ENCODE assay signal across 9 cellular contexts in the genomic region with DNA sequence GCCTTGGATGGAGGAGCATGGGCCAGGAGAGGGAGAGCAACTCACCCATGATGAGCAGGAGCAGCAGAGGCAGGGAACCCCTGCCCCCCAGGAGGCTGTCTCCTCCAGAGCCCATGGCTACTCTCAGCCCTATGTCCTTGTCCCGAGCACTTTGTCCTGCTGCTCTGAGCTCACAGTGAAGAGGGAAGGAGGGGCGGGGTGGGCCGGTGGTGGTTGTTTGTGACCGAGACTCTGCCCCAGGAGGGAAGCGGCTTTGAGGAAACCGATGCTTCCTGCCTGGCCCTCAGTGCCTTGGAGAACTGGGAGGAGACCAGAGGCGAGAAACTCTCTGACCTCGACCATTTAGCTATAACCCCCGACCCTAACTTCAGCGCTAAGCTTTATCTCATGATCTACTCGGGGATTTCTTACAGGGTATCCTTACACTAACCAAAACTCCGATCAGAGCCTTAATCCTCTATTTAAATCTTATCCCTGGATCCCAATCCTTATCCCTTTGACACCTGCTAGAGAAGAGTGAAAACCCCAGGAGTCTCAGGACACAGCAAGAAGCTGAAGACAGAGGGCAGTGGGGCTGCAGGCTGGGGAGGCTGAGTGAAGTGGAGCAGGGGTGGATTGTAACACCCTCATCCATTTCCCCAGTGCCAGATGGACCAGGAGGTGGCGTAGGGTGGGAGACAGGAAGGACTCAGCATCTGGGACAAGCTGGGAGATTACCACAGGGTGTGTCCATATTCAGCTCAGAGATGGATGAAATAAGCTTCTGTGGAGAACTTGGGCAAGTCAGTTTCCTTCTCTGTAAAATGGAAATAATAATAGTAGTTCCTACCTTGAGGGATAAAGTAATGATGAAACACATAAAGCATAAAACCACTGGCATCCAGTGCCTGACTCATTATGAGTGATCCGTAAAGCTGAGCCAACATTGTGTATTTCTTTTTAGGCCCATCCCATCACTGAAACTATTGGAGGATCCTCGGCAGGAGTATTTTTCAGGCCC. TPM values are rescaled to one million over a fixed set of nuclear protein-coding genes. Genes with fewer than 3 reads are reported as not detected.
DNase-seq lines count a peak whose midpoint lies in the region; ATAC-seq and TF ChIP-seq lines count a peak whose summit lies in the region.
"Had no signal": no experiment of that assay in that cellular context is flagged by ENCODE, and none has a peak within 500 bp of the region (broad histone marks: within the 10 kb centered on the region; RNA-seq: fewer than 3 reads in every experiment).

Gene ROBO4 (minus strand): TSS at position 185 of the 1,000 bp plus-strand sequence. CDS start 70 bp downstream, at position 115.

- H3K27ac ChIP-seq in GM23248 (peak within 1 kb of the TSS; percentile 87), ascending aorta (peak within 1 kb of the TSS; percentile 54 to 55), skin epidermis (peak within 1 kb of the TSS in 20 of 21 experiments; percentile 38 to 85 (median 68))

- in situ Hi-C loops in GM23248 (cut with MboI) = no loop called here

- no peaks in the 10 kb centered on the region for H3K27me3 ChIP-seq in GM23248 (replicated peaks; ENCODE audit: insufficient read depth)
- no peaks in the 10 kb centered on the region for H3K27me3 ChIP-seq in ascending aorta

- ATAC-seq in left ventricle myocardium superior = peak; percentile 66
- ATAC-seq in HG03175 (IDR thresholded peaks at IDR 0.05; ENCODE audit: unreplicated experiment) = no peak

- no peaks in the 10 kb centered on the region; the same call in 1 of the 2 replicates for H3K9me2 ChIP-seq in GM23248 (ENCODE audit: insufficient read depth)

- intact Hi-C loops in ascending aorta (cut with DNase I) = no loop called here
- intact Hi-C loops in left ventricle myocardium superior (cut with micrococcal nuclease) = no loop called here

- peaks cover 45% of the 10 kb centered on the region for H3F3A ChIP-seq in GM23248 (ENCODE audit: insufficient read depth)

- peak; percentile 94 for DNase-seq in GM23248
- peak in 1 of 2 donors; percentile 68 for DNase-seq in ascending aorta (ENCODE audit: low spot score in 2 of 2)
- DNase-seq in left ventricle myocardium superior = peak; percentile 73
- no peak for DNase-seq in NCI-H748 treated with DMSO at 0.1 percent for 48 hours (lab: John Stamatoyannopoulos, UW)
- DNase-seq in NCI-H345 (lab: John Stamatoyannopoulos, UW) = no peak
- DNase-seq in activated effector memory CD4-positive, alpha-beta T cell treated with Interleukin-2 at 50 U/mL for 16 hours = no peak
- DNase-seq: NCI-H774 had no signal

- peak within 1 kb of the TSS; percentile 73 for H3K4me2 ChIP-seq in GM23248 (ENCODE audit: unreplicated experiment)

- H3K36me3 ChIP-seq in GM23248 (ENCODE audit: low read depth) (no peaks in the 10 kb centered on the region), ascending aorta (no peaks in the 10 kb centered on the region)

- peak within 1 kb of the TSS; percentile 71 for H2AFZ ChIP-seq in GM23248

- no peaks in the 10 kb centered on the region for H3K9me3 ChIP-seq in GM23248 (ENCODE audit: low read depth)
- H3K9me3 ChIP-seq in ascending aorta = no peaks in the 10 kb centered on the region

- no peaks in the 10 kb centered on the region for H4K20me1 ChIP-seq in GM23248 (ENCODE audit: insufficient read depth)

- H3K4me1 ChIP-seq in GM23248 (ENCODE audit: insufficient read depth) (peaks cover 48% of the 10 kb centered on the region), ascending aorta (no peaks in the 10 kb centered on the region)

- WGBS in GM23248 (ENCODE audit: low coverage in 1 of 2, low lambda C conversion rate in 2 of 2, missing lambda C conversion rate in 2 of 2), 2 experiments = 54 to 59% methylated on average over 15 of the region's 15 CpGs

- H3K4me3 ChIP-seq in GM23248 = peak within 1 kb of the TSS; percentile 1; the same call in 1 of the 2 replicates
- peak within 1 kb of the TSS in 1 of 2 donors; percentile 13 for H3K4me3 ChIP-seq in ascending aorta
- peak within 1 kb of the TSS; percentile 7 to 26 (median 14) for H3K4me3 ChIP-seq in skin epidermis

- H3K9ac ChIP-seq in GM23248 = peak within 1 kb of the TSS; percentile 59

- H3K79me2 ChIP-seq in GM23248 (ENCODE audit: insufficient read depth) = no peaks in the 10 kb centered on the region

- TF ChIP-seq CTCF in ascending aorta (IDR thresholded peaks at IDR 0.05) = no peak

RNA-seq across cellular contexts. Expression of gene ROBO4, which starts in this region (rescaled TPM):
- total RNA-seq in GM23248 (2014; rRNA removed; shearing (Covaris generic)) = 0.51 and 1.3 TPM in 2 replicates
- 0.53 and 1.1 TPM in 2 replicates for polyA plus RNA-seq in GM23248 (2016; fragmentation: Nextera tagmentation; extraction: Ambion mirVana)
- total RNA-seq in ascending aorta (51.5 TPM), left ventricle myocardium superior (27.6 TPM)

Comparison
In these comparisons a context has a peak if more than half of its experiments do, and no peak if none do; other contexts are left out.
1. RNA of gene ROBO4 (total RNA-seq): 51.5 TPM in ascending aorta (single experiment) and 27.6 TPM in left ventricle myocardium superior (single experiment); 0.51 to 1.3 TPM in GM23248; every median in the first group is over 10 times any median in the second.
2. DNase-seq: peak in GM23248 (single experiment) and left ventricle myocardium superior (single experiment); none in NCI-H748 treated with DMSO at 0.1 percent for 48 hours (single experiment), NCI-H345 (single experiment) and activated effector memory CD4-positive, alpha-beta T cell treated with Interleukin-2 at 50 U/mL for 16 hours (single experiment).
3. Peak in every context shown above with its lines, with median percentiles within 50 percentile points of each other: H3K27ac ChIP-seq.